In the genomic region with DNA sequence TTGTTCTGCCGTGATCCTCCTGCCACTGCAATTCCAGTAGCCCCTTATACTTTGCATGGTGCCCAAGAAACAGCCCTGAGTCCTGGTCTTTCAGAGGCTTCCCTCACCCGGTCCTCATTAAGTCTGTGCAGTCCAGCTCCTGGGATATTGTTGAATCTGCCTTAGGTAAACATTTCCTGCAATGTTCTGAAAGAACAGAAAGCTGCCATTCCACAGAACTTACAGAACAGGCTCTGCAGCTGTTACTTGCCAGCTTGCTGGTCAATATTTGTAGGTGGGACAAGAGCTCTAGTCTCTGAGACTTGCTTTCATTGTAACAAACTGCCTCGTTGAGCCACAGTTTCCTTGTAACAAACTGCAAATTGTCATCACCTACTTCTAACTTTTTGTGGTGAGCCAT, we compare ENCODE assay signal across 1 cellular context.
A peak's percentile ranks its signal among the peaks of the same experiment; 100 is the strongest.
TF ChIP-seq lines count a peak whose summit lies in the region.

No MANE protein-coding gene starts in this region.

TF ChIP-seq in HepG2, 621 proteins besides CTCF, POLR2A, EP300 and RAD21 (continued from another document and continues in another):
- TF ChIP-seq, protein P1, sequence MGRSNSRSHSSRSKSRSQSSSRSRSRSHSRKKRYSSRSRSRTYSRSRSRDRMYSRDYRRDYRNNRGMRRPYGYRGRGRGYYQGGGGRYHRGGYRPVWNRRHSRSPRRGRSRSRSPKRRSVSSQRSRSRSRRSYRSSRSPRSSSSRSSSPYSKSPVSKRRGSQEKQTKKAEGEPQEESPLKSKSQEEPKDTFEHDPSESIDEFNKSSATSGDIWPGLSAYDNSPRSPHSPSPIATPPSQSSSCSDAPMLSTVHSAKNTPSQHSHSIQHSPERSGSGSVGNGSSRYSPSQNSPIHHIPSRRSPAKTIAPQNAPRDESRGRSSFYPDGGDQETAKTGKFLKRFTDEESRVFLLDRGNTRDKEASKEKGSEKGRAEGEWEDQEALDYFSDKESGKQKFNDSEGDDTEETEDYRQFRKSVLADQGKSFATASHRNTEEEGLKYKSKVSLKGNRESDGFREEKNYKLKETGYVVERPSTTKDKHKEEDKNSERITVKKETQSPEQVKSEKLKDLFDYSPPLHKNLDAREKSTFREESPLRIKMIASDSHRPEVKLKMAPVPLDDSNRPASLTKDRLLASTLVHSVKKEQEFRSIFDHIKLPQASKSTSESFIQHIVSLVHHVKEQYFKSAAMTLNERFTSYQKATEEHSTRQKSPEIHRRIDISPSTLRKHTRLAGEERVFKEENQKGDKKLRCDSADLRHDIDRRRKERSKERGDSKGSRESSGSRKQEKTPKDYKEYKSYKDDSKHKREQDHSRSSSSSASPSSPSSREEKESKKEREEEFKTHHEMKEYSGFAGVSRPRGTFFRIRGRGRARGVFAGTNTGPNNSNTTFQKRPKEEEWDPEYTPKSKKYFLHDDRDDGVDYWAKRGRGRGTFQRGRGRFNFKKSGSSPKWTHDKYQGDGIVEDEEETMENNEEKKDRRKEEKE (IDR thresholded peaks at IDR 0.05): no peak
- TF ChIP-seq ZBTB7A (CRISPR knock-in tag; IDR thresholded peaks at IDR 0.05): no peak
- TF ChIP-seq SMAD1 (CRISPR knock-in tag; IDR thresholded peaks at IDR 0.05; ENCODE audit: borderline replicate concordance, low read depth): no peak
- TF ChIP-seq, protein P2, sequence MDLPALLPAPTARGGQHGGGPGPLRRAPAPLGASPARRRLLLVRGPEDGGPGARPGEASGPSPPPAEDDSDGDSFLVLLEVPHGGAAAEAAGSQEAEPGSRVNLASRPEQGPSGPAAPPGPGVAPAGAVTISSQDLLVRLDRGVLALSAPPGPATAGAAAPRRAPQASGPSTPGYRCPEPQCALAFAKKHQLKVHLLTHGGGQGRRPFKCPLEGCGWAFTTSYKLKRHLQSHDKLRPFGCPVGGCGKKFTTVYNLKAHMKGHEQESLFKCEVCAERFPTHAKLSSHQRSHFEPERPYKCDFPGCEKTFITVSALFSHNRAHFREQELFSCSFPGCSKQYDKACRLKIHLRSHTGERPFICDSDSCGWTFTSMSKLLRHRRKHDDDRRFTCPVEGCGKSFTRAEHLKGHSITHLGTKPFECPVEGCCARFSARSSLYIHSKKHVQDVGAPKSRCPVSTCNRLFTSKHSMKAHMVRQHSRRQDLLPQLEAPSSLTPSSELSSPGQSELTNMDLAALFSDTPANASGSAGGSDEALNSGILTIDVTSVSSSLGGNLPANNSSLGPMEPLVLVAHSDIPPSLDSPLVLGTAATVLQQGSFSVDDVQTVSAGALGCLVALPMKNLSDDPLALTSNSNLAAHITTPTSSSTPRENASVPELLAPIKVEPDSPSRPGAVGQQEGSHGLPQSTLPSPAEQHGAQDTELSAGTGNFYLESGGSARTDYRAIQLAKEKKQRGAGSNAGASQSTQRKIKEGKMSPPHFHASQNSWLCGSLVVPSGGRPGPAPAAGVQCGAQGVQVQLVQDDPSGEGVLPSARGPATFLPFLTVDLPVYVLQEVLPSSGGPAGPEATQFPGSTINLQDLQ (CRISPR knock-in tag; IDR thresholded peaks at IDR 0.05): no peak
- TF ChIP-seq ZNF124 (CRISPR knock-in tag; IDR thresholded peaks at IDR 0.05): no peak
- TF ChIP-seq MYC (CRISPR knock-in tag; IDR thresholded peaks at IDR 0.05; ENCODE audit: borderline replicate concordance): no peak
- no peak for TF ChIP-seq ZNF543 (CRISPR knock-in tag; IDR thresholded peaks at IDR 0.05)
- TF ChIP-seq RCOR2 (CRISPR knock-in tag; IDR thresholded peaks at IDR 0.05): no peak
- peak; percentile 95 for TF ChIP-seq ZFAT (CRISPR knock-in tag; conservative IDR thresholded peaks at IDR 0.05)
- TF ChIP-seq JDP2 (CRISPR knock-in tag; IDR thresholded peaks at IDR 0.05; ENCODE audit: borderline replicate concordance): no peak
- TF ChIP-seq SAFB2 (CRISPR knock-in tag; IDR thresholded peaks at IDR 0.05; ENCODE audit: borderline replicate concordance, low read depth): no peak
- no peak for TF ChIP-seq ZFX (CRISPR knock-in tag; IDR thresholded peaks at IDR 0.05; ENCODE audit: low read depth)
- peak; percentile 66; the same call in 1 of the 2 replicates for TF ChIP-seq ELF3 (CRISPR knock-in tag; IDR thresholded peaks at IDR 0.05)
- no peak for TF ChIP-seq ZNF274 (CRISPR knock-in tag; IDR thresholded peaks at IDR 0.05)
- TF ChIP-seq ZSCAN31 (CRISPR knock-in tag; IDR thresholded peaks at IDR 0.05; ENCODE audit: low read depth): no peak
- TF ChIP-seq MLLT10 (CRISPR knock-in tag; IDR thresholded peaks at IDR 0.05): no peak
- TF ChIP-seq PCBP1 (IDR thresholded peaks at IDR 0.05; ENCODE audit: borderline replicate concordance, low read depth, low read length): no peak
- TF ChIP-seq NFYB (CRISPR knock-in tag; IDR thresholded peaks at IDR 0.05): no peak
- TF ChIP-seq AGO1 (IDR thresholded peaks at IDR 0.05; ENCODE audit: low read depth, low read length, poor library complexity, severe bottlenecking): no peak
- TF ChIP-seq, protein P3, sequence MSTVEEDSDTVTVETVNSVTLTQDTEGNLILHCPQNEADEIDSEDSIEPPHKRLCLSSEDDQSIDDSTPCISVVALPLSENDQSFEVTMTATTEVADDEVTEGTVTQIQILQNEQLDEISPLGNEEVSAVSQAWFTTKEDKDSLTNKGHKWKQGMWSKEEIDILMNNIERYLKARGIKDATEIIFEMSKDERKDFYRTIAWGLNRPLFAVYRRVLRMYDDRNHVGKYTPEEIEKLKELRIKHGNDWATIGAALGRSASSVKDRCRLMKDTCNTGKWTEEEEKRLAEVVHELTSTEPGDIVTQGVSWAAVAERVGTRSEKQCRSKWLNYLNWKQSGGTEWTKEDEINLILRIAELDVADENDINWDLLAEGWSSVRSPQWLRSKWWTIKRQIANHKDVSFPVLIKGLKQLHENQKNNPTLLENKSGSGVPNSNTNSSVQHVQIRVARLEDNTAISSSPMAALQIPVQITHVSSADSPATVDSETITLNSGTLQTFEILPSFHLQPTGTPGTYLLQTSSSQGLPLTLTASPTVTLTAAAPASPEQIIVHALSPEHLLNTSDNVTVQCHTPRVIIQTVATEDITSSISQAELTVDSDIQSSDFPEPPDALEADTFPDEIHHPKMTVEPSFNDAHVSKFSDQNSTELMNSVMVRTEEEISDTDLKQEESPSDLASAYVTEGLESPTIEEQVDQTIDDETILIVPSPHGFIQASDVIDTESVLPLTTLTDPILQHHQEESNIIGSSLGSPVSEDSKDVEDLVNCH (CRISPR knock-in tag; IDR thresholded peaks at IDR 0.05): no peak
- TF ChIP-seq ATF7 (IDR thresholded peaks at IDR 0.05): no peak
- TF ChIP-seq ATF7 (CRISPR knock-in tag; IDR thresholded peaks at IDR 0.05): no peak
- TF ChIP-seq, protein P4, sequence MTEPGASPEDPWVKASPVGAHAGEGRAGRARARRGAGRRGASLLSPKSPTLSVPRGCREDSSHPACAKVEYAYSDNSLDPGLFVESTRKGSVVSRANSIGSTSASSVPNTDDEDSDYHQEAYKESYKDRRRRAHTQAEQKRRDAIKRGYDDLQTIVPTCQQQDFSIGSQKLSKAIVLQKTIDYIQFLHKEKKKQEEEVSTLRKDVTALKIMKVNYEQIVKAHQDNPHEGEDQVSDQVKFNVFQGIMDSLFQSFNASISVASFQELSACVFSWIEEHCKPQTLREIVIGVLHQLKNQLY (CRISPR knock-in tag; IDR thresholded peaks at IDR 0.05): no peak
- TF ChIP-seq, protein P5, sequence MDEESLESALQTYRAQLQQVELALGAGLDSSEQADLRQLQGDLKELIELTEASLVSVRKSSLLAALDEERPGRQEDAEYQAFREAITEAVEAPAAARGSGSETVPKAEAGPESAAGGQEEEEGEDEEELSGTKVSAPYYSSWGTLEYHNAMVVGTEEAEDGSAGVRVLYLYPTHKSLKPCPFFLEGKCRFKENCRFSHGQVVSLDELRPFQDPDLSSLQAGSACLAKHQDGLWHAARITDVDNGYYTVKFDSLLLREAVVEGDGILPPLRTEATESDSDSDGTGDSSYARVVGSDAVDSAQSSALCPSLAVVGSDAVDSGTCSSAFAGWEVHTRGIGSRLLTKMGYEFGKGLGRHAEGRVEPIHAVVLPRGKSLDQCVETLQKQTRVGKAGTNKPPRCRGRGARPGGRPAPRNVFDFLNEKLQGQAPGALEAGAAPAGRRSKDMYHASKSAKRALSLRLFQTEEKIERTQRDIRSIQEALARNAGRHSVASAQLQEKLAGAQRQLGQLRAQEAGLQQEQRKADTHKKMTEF (CRISPR knock-in tag; IDR thresholded peaks at IDR 0.05): 0 out of 2 replicates have a peak, but pooled peaks have one; percentile 34
- TF ChIP-seq MED1 (CRISPR knock-in tag; IDR thresholded peaks at IDR 0.05): peak; percentile 63
- TF ChIP-seq ZNF138 (CRISPR knock-in tag; IDR thresholded peaks at IDR 0.05; ENCODE audit: low read depth): no peak
- no peak for TF ChIP-seq MTA1 (CRISPR knock-in tag; IDR thresholded peaks at IDR 0.05; ENCODE audit: borderline replicate concordance)
- TF ChIP-seq ZNF441 (CRISPR knock-in tag; IDR thresholded peaks at IDR 0.05; ENCODE audit: borderline replicate concordance): no peak
- TF ChIP-seq, protein P6, sequence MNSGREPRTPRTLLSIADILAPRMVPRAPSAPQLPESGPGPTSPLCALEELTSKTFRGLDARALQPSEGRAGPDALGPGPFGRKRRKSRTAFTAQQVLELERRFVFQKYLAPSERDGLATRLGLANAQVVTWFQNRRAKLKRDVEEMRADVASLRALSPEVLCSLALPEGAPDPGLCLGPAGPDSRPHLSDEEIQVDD (CRISPR knock-in tag; IDR thresholded peaks at IDR 0.05; ENCODE audit: borderline replicate concordance): no peak
- no peak for TF ChIP-seq SOX6 (IDR thresholded peaks at IDR 0.05)
- TF ChIP-seq SOX6 (CRISPR knock-in tag; IDR thresholded peaks at IDR 0.05): peak; percentile 56; the same call in 1 of the 2 replicates
- TF ChIP-seq, protein P7, sequence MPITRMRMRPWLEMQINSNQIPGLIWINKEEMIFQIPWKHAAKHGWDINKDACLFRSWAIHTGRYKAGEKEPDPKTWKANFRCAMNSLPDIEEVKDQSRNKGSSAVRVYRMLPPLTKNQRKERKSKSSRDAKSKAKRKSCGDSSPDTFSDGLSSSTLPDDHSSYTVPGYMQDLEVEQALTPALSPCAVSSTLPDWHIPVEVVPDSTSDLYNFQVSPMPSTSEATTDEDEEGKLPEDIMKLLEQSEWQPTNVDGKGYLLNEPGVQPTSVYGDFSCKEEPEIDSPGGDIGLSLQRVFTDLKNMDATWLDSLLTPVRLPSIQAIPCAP (CRISPR knock-in tag; IDR thresholded peaks at IDR 0.05; ENCODE audit: low read depth): no peak
- no peak for TF ChIP-seq KDM5A (IDR thresholded peaks at IDR 0.05; ENCODE audit: borderline replicate concordance, low read length)
- no peak for TF ChIP-seq ZNF670 (CRISPR knock-in tag; IDR thresholded peaks at IDR 0.05; ENCODE audit: borderline replicate concordance)
- TF ChIP-seq ADNP (CRISPR knock-in tag; IDR thresholded peaks at IDR 0.05): no peak
- TF ChIP-seq ZNF749 (CRISPR knock-in tag; IDR thresholded peaks at IDR 0.05; ENCODE audit: borderline replicate concordance): no peak
- TF ChIP-seq U2AF2 (IDR thresholded peaks at IDR 0.05; ENCODE audit: low read depth, low read length): no peak
- no peak for TF ChIP-seq TAF15 (IDR thresholded peaks at IDR 0.05; ENCODE audit: low read depth, low read length, poor library complexity, severe bottlenecking)
- TF ChIP-seq, protein P8, sequence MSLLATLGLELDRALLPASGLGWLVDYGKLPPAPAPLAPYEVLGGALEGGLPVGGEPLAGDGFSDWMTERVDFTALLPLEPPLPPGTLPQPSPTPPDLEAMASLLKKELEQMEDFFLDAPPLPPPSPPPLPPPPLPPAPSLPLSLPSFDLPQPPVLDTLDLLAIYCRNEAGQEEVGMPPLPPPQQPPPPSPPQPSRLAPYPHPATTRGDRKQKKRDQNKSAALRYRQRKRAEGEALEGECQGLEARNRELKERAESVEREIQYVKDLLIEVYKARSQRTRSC (CRISPR knock-in tag; IDR thresholded peaks at IDR 0.05; ENCODE audit: low read depth): no peak
- TF ChIP-seq, protein P9, sequence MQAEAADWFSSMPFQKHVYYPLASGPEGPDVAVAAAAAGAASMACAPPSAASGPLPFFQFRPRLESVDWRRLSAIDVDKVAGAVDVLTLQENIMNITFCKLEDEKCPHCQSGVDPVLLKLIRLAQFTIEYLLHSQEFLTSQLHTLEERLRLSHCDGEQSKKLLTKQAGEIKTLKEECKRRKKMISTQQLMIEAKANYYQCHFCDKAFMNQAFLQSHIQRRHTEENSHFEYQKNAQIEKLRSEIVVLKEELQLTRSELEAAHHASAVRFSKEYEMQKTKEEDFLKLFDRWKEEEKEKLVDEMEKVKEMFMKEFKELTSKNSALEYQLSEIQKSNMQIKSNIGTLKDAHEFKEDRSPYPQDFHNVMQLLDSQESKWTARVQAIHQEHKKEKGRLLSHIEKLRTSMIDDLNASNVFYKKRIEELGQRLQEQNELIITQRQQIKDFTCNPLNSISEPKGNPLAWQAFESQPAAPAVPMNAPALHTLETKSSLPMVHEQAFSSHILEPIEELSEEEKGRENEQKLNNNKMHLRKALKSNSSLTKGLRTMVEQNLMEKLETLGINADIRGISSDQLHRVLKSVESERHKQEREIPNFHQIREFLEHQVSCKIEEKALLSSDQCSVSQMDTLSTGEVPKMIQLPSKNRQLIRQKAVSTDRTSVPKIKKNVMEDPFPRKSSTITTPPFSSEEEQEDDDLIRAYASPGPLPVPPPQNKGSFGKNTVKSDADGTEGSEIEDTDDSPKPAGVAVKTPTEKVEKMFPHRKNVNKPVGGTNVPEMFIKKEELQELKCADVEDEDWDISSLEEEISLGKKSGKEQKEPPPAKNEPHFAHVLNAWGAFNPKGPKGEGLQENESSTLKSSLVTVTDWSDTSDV (CRISPR knock-in tag; IDR thresholded peaks at IDR 0.05): no peak
- no peak for TF ChIP-seq ATRX (CRISPR knock-in tag; IDR thresholded peaks at IDR 0.05; ENCODE audit: borderline replicate concordance)
- 0 out of 2 replicates have a peak, but pooled peaks have one; percentile 3 for TF ChIP-seq ZNF3 (CRISPR knock-in tag; IDR thresholded peaks at IDR 0.05)
- no peak for TF ChIP-seq NR1H2 (CRISPR knock-in tag; IDR thresholded peaks at IDR 0.05; ENCODE audit: borderline replicate concordance, low read depth)
- TF ChIP-seq ZNF75D (CRISPR knock-in tag; IDR thresholded peaks at IDR 0.05; ENCODE audit: borderline replicate concordance): no peak
- TF ChIP-seq ZNF253 (CRISPR knock-in tag; IDR thresholded peaks at IDR 0.05; ENCODE audit: borderline replicate concordance): no peak
- TF ChIP-seq, protein P10, sequence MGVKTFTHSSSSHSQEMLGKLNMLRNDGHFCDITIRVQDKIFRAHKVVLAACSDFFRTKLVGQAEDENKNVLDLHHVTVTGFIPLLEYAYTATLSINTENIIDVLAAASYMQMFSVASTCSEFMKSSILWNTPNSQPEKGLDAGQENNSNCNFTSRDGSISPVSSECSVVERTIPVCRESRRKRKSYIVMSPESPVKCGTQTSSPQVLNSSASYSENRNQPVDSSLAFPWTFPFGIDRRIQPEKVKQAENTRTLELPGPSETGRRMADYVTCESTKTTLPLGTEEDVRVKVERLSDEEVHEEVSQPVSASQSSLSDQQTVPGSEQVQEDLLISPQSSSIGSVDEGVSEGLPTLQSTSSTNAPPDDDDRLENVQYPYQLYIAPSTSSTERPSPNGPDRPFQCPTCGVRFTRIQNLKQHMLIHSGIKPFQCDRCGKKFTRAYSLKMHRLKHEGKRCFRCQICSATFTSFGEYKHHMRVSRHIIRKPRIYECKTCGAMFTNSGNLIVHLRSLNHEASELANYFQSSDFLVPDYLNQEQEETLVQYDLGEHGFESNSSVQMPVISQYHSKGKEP (CRISPR knock-in tag; IDR thresholded peaks at IDR 0.05): no peak
- no peak for TF ChIP-seq SIN3B (IDR thresholded peaks at IDR 0.05; ENCODE audit: low read length)
- TF ChIP-seq ZNF382 (CRISPR knock-in tag; IDR thresholded peaks at IDR 0.05; ENCODE audit: borderline replicate concordance): no peak
- no peak for TF ChIP-seq ELF4 (CRISPR knock-in tag; IDR thresholded peaks at IDR 0.05; ENCODE audit: borderline replicate concordance)
- no peak for TF ChIP-seq WIZ (CRISPR knock-in tag; IDR thresholded peaks at IDR 0.05)
- TF ChIP-seq TEAD3 (CRISPR knock-in tag; optimal IDR thresholded peaks at IDR 0.05; ENCODE audit: borderline replicate concordance): peak; percentile 43
- no peak for TF ChIP-seq MAFK (conservative IDR thresholded peaks at IDR 0.05 in 1 of 2, IDR thresholded peaks at IDR 0.05 in 1 of 2; ENCODE audit: low read length in 2 of 2)
- no peak for TF ChIP-seq SMARCC2 (IDR thresholded peaks at IDR 0.05)
